In the genomic region with DNA sequence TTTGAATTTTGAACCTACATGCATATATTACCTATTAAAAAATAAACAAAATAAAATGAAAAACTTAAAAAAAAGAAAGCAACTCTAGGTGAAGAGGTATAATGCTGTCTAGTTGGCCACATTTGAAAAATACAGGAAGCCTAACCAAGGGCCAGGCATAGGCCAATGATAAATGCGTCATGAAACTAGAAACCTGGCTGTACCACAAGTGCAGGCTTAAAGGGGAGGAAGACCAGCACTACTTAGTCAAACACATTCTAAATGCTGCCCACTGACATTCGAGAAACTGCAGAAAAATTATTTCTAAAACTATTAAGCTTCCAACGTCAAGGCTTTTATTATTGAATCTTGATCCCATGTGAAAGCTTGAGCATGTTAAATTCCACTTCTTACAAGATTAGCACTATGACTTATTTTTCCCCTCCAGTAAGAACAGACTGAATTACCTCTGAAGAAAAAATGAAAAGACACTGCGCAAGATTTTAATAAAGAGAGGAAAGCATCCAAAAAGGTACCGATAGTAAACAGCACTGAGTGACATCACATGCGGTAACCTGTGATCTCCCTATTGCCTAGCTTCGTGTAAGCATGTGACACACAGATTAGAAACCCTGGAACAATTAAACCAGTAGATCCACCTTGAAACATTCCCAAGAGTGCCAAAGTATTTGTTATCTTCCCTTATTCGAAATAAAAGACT, we compare ENCODE assay signal across 15 cellular contexts. TPM values are rescaled to one million over a fixed set of nuclear protein-coding genes. Genes with fewer than 3 reads are reported as not detected.
A peak's percentile ranks its signal among the peaks of the same experiment; 100 is the strongest.
DNase-seq lines count a peak whose midpoint lies in the region; ATAC-seq and TF ChIP-seq lines count a peak whose summit lies in the region.
"Had no signal": no experiment of that assay in that cellular context is flagged by ENCODE, and none has a peak within 500 bp of the region (broad histone marks: within the 10 kb centered on the region; RNA-seq: fewer than 3 reads in every experiment).

No MANE protein-coding gene starts in this region.

- H3K36me3 ChIP-seq in esophagus squamous epithelium (no peaks in the 10 kb centered on the region), right lobe of liver (no peaks in the 10 kb centered on the region)
- H3K36me3 ChIP-seq: BLaER1 treated with 17β-estradiol and CSF1 and Interleukin-3, amounts not matched to agents 10 nM and 100 nM had no signal

- intact Hi-C loops in esophagus squamous epithelium (cut with DNase I): no loop called here
- intact Hi-C loops in right lobe of liver (cut with DNase I): no loop called here

- H3K9me3 ChIP-seq in esophagus squamous epithelium (no peaks in the 10 kb centered on the region), right lobe of liver (no peaks in the 10 kb centered on the region)
- H3K9me3 ChIP-seq: BLaER1 treated with 17β-estradiol and CSF1 and Interleukin-3, amounts not matched to agents 10 nM and 100 nM had no signal

- H3K27me3 ChIP-seq in esophagus squamous epithelium (no peaks in the 10 kb centered on the region), right lobe of liver (no peaks in the 10 kb centered on the region)
- H3K27me3 ChIP-seq: BLaER1 treated with 17β-estradiol and CSF1 and Interleukin-3, amounts not matched to agents 10 nM and 100 nM had no signal

- peak; percentile 74 to 84 (median 77) for ATAC-seq in right lobe of liver
- ATAC-seq in HG02938 (IDR thresholded peaks at IDR 0.05; ENCODE audit: unreplicated experiment): no peak
- ATAC-seq in HG03439 (IDR thresholded peaks at IDR 0.05; ENCODE audit: unreplicated experiment): no peak

- peak overlapping the region in 3 of 4 donors; percentile 23 to 49 (median 42) for H3K27ac ChIP-seq in esophagus squamous epithelium
- peak overlapping the region; percentile 17 to 87 (median 67) for H3K27ac ChIP-seq in right lobe of liver
- H3K27ac ChIP-seq: BLaER1 treated with 17β-estradiol and CSF1 and Interleukin-3, amounts not matched to agents 10 nM and 100 nM had no signal

- H3K4me1 ChIP-seq in esophagus squamous epithelium (peaks cover 0 to 14% (median 0%) of the 10 kb centered on the region in 3 donors), right lobe of liver (peaks cover 0 to 20% (median 7%) of the 10 kb centered on the region in 4 donors)

- DNase-seq in NCI-H2029 (lab: John Stamatoyannopoulos, UW) (peak; percentile 25), esophagus squamous epithelium (lab: John Stamatoyannopoulos, UW) (no peak), right lobe of liver (no peak), stromal cell of bone marrow (ENCODE audit: low read depth) (peak; percentile 58), NCI-H2081 (lab: John Stamatoyannopoulos, UW) (no peak), COLO829 (ENCODE audit: low spot score) (no peak)
- DNase-seq: activated CD8-positive, alpha-beta memory T cell treated with anti-CD3 and anti-CD28 coated beads, Interleukin-2, amount 50 U/mL, for 4 hours; activated naive CD4-positive, alpha-beta T cell treated with anti-CD3 and anti-CD28 coated beads, Interleukin-2, amount 10 ng/mL, durations not matched to agents 7 days and 5 days; DMS79; NCI-H1105 treated with DMSO at 0.1 percent for 48 hours; NCI-H524; T-helper 1 cell had no signal

- TF ChIP-seq CTCF in esophagus squamous epithelium (IDR thresholded peaks at IDR 0.05) (no peak), right lobe of liver (IDR thresholded peaks at IDR 0.05) (no peak)

- TF ChIP-seq POLR2A in esophagus squamous epithelium (IDR thresholded peaks at IDR 0.05) (no peak), right lobe of liver (IDR thresholded peaks at IDR 0.05) (no peak)

- H3K4me3 ChIP-seq in esophagus squamous epithelium: no peak overlapping the region
- H3K4me3 ChIP-seq in right lobe of liver: peak overlapping the region in 2 of 3 donors; percentile 12 to 28
- H3K4me3 ChIP-seq: BLaER1 treated with 17β-estradiol and CSF1 and Interleukin-3, amounts not matched to agents 10 nM and 100 nM had no signal

- WGBS in esophagus squamous epithelium, 2 donors: 46 to 48% methylated on average over 8 of the region's 8 CpGs
- WGBS in right lobe of liver (ENCODE audit: insufficient coverage, low coverage, low lambda C conversion rate, missing lambda C conversion rate): 39% methylated on average over 8 of the region's 8 CpGs

RNA-seq across cellular contexts. Expression of a gene that starts 16.2 kb away (rescaled TPM):
- total RNA-seq in esophagus squamous epithelium: 10 to 100 TPM in 2 of 4 donors, 1 to 10 TPM in 2; 2.7 to 14.8 (median 9.1) TPM
- 10 to 100 TPM; 13.7 to 38.0 (median 25.7) TPM for total RNA-seq in right lobe of liver

RNA-seq across cellular contexts. Expression of a gene that starts 51.7 kb away (rescaled TPM):
- total RNA-seq in esophagus squamous epithelium (10 to 100 TPM in 1 of 4 donors, 1 to 10 TPM in 2, under 1 TPM in 1; 0.95 to 12.2 (median 5.6) TPM), right lobe of liver (10 to 100 TPM in 1 of 6 experiments, 1 to 10 TPM in 5; 2.9 to 10.7 (median 5.6) TPM)

Comparison
In these comparisons a context has a peak if more than half of its experiments do, and no peak if none do; other contexts are left out.
1. DNase-seq: peak in NCI-H2029 (single experiment) and stromal cell of bone marrow (single experiment); none in esophagus squamous epithelium (single experiment), right lobe of liver (0 of 3), NCI-H2081 (0 of 2) and COLO829 (single experiment).
2. H3K4me3 ChIP-seq: peak in right lobe of liver (2 of 3); none in esophagus squamous epithelium (0 of 4).
3. ATAC-seq: peak in right lobe of liver (4 of 4); none in HG02938 (single experiment) and HG03439 (single experiment).